22 cellular contexts compared by ENCODE assay signal in the genomic region with DNA sequence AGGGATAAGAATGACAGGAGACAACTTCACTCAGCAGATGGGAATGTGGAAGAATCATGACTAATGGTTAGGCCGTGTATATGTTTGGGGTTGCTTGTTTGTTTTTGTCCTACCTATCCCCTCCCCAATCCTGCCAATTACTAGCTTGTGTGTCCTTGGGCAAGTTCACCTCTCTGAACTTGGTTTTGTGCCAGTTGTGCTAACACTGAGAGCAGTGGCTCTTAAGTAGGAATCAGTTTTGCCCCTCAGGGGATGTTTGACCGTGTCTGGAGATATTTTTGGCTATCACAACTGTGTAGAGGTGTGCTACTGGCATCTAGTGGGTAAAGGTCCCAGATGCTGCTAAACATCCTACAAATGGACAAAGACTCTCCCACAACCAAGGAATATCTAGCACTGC.
A peak's percentile ranks its signal among the peaks of the same experiment; 100 is the strongest.
DNase-seq lines count a peak whose midpoint lies in the region; ATAC-seq, FAIRE-seq and TF ChIP-seq lines count a peak whose summit lies in the region.
"Had no signal": no experiment of that assay in that cellular context is flagged by ENCODE, and none has a peak within 500 bp of the region (broad histone marks: within the 10 kb centered on the region; RNA-seq: fewer than 3 reads in every experiment).

No MANE protein-coding gene starts in this region.

- H3K36me3 Mint-ChIP-seq in activated T-cell treated with anti-CD3 and anti-CD28 coated beads, Interleukin-2, amount 50 U/mL, for 24 hours (ENCODE audit: low read depth) = no peaks in the 10 kb centered on the region
- H3K36me3 Mint-ChIP-seq: activated naive CD4-positive, alpha-beta T cell treated with anti-CD3 and anti-CD28 coated beads, Interleukin-2, amount 10 ng/mL, durations not matched to agents 7 days and 5 days; memory B cell; naive B cell; stimulated activated naive B cell treated with anti-CD40 and anti-IgM and Interleukin-4, amounts not matched to agents 10 μg/mL and 1 μg/mL and 100 μg/mL, for 72 hours had no signal

- no peak overlapping the region for H3K4me2 ChIP-seq in GM12878 (ENCODE audit: control insufficient read depth, insufficient read depth)

- no peaks in the 10 kb centered on the region for H3K9me3 ChIP-seq in GM12878 (replicated peaks; ENCODE audit: control insufficient read depth, insufficient read depth, low read length)
- H3K9me3 ChIP-seq: sigmoid colon, thoracic aorta had no signal

- no peak for FAIRE-seq in GM12878 (lab: Jason Lieb, UNC)
- FAIRE-seq: islet of Langerhans had no signal

- H3K27ac ChIP-seq in GM12878 (ENCODE audit: control insufficient read depth, insufficient read depth) = no peak overlapping the region
- H3K27ac ChIP-seq: heart left ventricle, sigmoid colon, thoracic aorta had no signal

- peaks cover 3% of the 10 kb centered on the region for H3K27me3 Mint-ChIP-seq in activated T-cell treated with anti-CD3 and anti-CD28 coated beads, Interleukin-2, amount 50 U/mL, for 24 hours
- H3K27me3 Mint-ChIP-seq: activated B cell treated with CpG ODN at 0.5 μM for 24 hours; activated naive CD4-positive, alpha-beta T cell treated with anti-CD3 and anti-CD28 coated beads, Interleukin-2, amount 10 ng/mL, durations not matched to agents 7 days and 5 days; memory B cell; stimulated activated naive B cell treated with anti-CD40 and anti-IgM and Interleukin-4, amounts not matched to agents 10 μg/mL and 1 μg/mL and 100 μg/mL, for 72 hours had no signal

- SMC1A ChIA-PET in GM12878 (lab: Charles Lee; ENCODE audit: uncharacterized antibody, unreplicated experiment) = interaction anchor here (1.0 to 4.5 kb wide), 10 partner anchors 8 to 334 kb away, joined by 3 to 35 read pairs (median 4); no protein-coding TSS in a partner anchor

- CTCF ChIA-PET in GM12878 (lab: Yijun Ruan, JAX) = interaction anchor here (1.2 to 3.1 kb wide), 2 partner anchors 313 to 327 kb away, joined by 3 to 14 read pairs; no protein-coding TSS in a partner anchor

- peak; percentile 51 for ATAC-seq in GM12878
- ATAC-seq in left lobe of liver = peak; percentile 80
- ATAC-seq: activated CD8-positive, alpha-beta T cell treated with anti-CD3 and anti-CD28 coated beads, Interleukin-2, amount 10 ng/mL, durations not matched to agents 7 days and 5 days; stimulated activated naive B cell treated with anti-CD40 and anti-IgM and Interleukin-4, amounts not matched to agents 10 μg/mL and 1 μg/mL and 100 μg/mL, for 72 hours; T-helper 17 cell had no signal

- no peak overlapping the region for H3K4me3 ChIP-seq in HFF-Myc (replicated peaks; ENCODE audit: low read depth, low read length)
- H3K4me3 ChIP-seq in GM12878 = no peak overlapping the region
- H3K4me3 ChIP-seq: heart left ventricle, sigmoid colon, thoracic aorta had no signal

- peaks cover 4% of the 10 kb centered on the region for H3K9me3 Mint-ChIP-seq in activated T-cell treated with anti-CD3 and anti-CD28 coated beads, Interleukin-2, amount 50 U/mL, for 24 hours
- H3K9me3 Mint-ChIP-seq: activated B cell treated with CpG ODN at 0.5 μM for 24 hours, memory B cell had no signal

- H3K4me3 Mint-ChIP-seq in activated T-cell treated with anti-CD3 and anti-CD28 coated beads, Interleukin-2, amount 50 U/mL, for 24 hours = no peak overlapping the region
- H3K4me3 Mint-ChIP-seq: activated B cell treated with CpG ODN at 0.5 μM for 24 hours; activated CD8-positive, alpha-beta T cell treated with anti-CD3 and anti-CD28 coated beads, Interleukin-2, amount 10 ng/mL, durations not matched to agents 7 days and 5 days; activated naive CD4-positive, alpha-beta T cell treated with anti-CD3 and anti-CD28 coated beads, Interleukin-2, amount 10 ng/mL, durations not matched to agents 7 days and 5 days; memory B cell; naive B cell; stimulated activated naive B cell treated with anti-CD40 and anti-IgM and Interleukin-4, amounts not matched to agents 10 μg/mL and 1 μg/mL and 100 μg/mL, for 72 hours; T-helper 17 cell had no signal

- peak; percentile 21 for TF ChIP-seq CTCF in HFF-Myc (IDR thresholded peaks at IDR 0.05; ENCODE audit: low read depth, low read length, missing control alignments)
- TF ChIP-seq CTCF in GM12878 (IDR thresholded peaks at IDR 0.05 in 2 of 3, conservative IDR thresholded peaks at IDR 0.05 in 1 of 3; ENCODE audit: control insufficient read depth in 2 of 3, extremely low read depth in 1 of 3, insufficient read depth in 1 of 3, low read depth in 3 of 3, low read length in 3 of 3) = no peak; a peak in 1 of 6 replicates

- no peak for TF ChIP-seq EP300 in GM12878 (IDR thresholded peaks at IDR 0.05; ENCODE audit: borderline replicate concordance in 1 of 2, control insufficient read depth in 1 of 2, low read depth in 2 of 2, low read length in 2 of 2)

- no peaks in the 10 kb centered on the region for H3K79me2 ChIP-seq in GM12878 (ENCODE audit: control insufficient read depth, insufficient read depth, low read length)

- H4K20me1 ChIP-seq in GM12878 (ENCODE audit: control insufficient read depth, insufficient read depth) = no peaks in the 10 kb centered on the region

- H3K36me3 ChIP-seq in GM12878 (ENCODE audit: control insufficient read depth in 2 of 2, insufficient read depth in 2 of 2, low read length in 1 of 2) = no peaks in the 10 kb centered on the region
- H3K36me3 ChIP-seq: heart left ventricle, sigmoid colon, thoracic aorta had no signal

- RAD21 ChIA-PET in GM12878 (lab: Charles Lee; ENCODE audit: unreplicated experiment) = interaction anchor here (1.3 to 3.9 kb wide), 3 partner anchors 70 to 328 kb away, joined by 4 to 18 read pairs (median 5); a partner anchor contains a TSS

- no peak overlapping the region for H3K27ac Mint-ChIP-seq in activated T-cell treated with anti-CD3 and anti-CD28 coated beads, Interleukin-2, amount 50 U/mL, for 24 hours
- H3K27ac Mint-ChIP-seq: activated B cell treated with CpG ODN at 0.5 μM for 24 hours; activated CD8-positive, alpha-beta T cell treated with anti-CD3 and anti-CD28 coated beads, Interleukin-2, amount 10 ng/mL, durations not matched to agents 7 days and 5 days; activated naive CD4-positive, alpha-beta T cell treated with anti-CD3 and anti-CD28 coated beads, Interleukin-2, amount 10 ng/mL, durations not matched to agents 7 days and 5 days; memory B cell; naive B cell; stimulated activated naive B cell treated with anti-CD40 and anti-IgM and Interleukin-4, amounts not matched to agents 10 μg/mL and 1 μg/mL and 100 μg/mL, for 72 hours; T-helper 17 cell had no signal

- H3K9ac ChIP-seq in GM12878 (ENCODE audit: control insufficient read depth, insufficient read depth, low read length) = no peak overlapping the region

- DNase-seq in EH (ENCODE audit: low read depth) (peak; percentile 0), HFF-Myc (ENCODE audit: extremely low read depth, low read depth) (peak; percentile 12), GM12878 (ENCODE audit: low read depth, low spot score) (no peak), left lobe of liver (ENCODE audit: low spot score) (no peak), NCI-H2227 treated with DMSO at 0.1 percent for 48 hours (lab: John Stamatoyannopoulos, UW) (no peak), occipital lobe (lab: John Stamatoyannopoulos, UW) (no peak)
- DNase-seq in activated T-cell treated with anti-CD3 and anti-CD28 coated beads, Interleukin-2, amount 50 U/mL, for 24 hours = no peak
- DNase-seq: activated B cell treated with CpG ODN at 0.5 μM for 24 hours; activated CD8-positive, alpha-beta T cell treated with anti-CD3 and anti-CD28 coated beads, Interleukin-2, amount 10 ng/mL, durations not matched to agents 7 days and 5 days; activated naive CD4-positive, alpha-beta T cell treated with anti-CD3 and anti-CD28 coated beads, Interleukin-2, amount 10 ng/mL, durations not matched to agents 7 days and 5 days; activated T-cell treated with anti-CD3 and anti-CD28 coated beads, Interleukin-2, amount 50 U/mL, for 48 hours; DMS79 treated with DMSO at 0.1 percent for 48 hours; effector CD4-positive, alpha-beta T cell; heart left ventricle; naive B cell; NCI-H510A; sigmoid colon; stimulated activated naive B cell treated with anti-CD40 and anti-IgM and Interleukin-4, amounts not matched to agents 10 μg/mL and 1 μg/mL and 100 μg/mL, for 72 hours; T-helper 17 cell had no signal

- TF ChIP-seq POLR2A in GM12878 (IDR thresholded peaks at IDR 0.05; ENCODE audit: low read depth, low read length) = no peak

- no peaks in the 10 kb centered on the region for H3K4me1 Mint-ChIP-seq in activated T-cell treated with anti-CD3 and anti-CD28 coated beads, Interleukin-2, amount 50 U/mL, for 24 hours (ENCODE audit: low read depth)
- H3K4me1 Mint-ChIP-seq: activated B cell treated with CpG ODN at 0.5 μM for 24 hours; memory B cell; naive B cell; stimulated activated naive B cell treated with anti-CD40 and anti-IgM and Interleukin-4, amounts not matched to agents 10 μg/mL and 1 μg/mL and 100 μg/mL, for 72 hours; T-helper 17 cell had no signal

- POLR2A ChIA-PET in GM12878 (lab: Charles Lee) = interaction anchor here (1.5 kb wide), 1 partner anchor 9 kb away, joined by 3 read pairs; no protein-coding TSS in a partner anchor

- WGBS in GM12878 (ENCODE audit: insufficient coverage, insufficient replicate concordance, low lambda C conversion rate, missing lambda C conversion rate) = 0% methylated on average over 2 of the region's 2 CpGs

- no peak for TF ChIP-seq RAD21 in GM12878 (IDR thresholded peaks at IDR 0.05; ENCODE audit: insufficient read depth, low read depth, low read length)

- intact Hi-C loops in GM12878 (cut with micrococcal nuclease; ENCODE audit: unreplicated experiment) = loop anchor here (2.0 kb wide), 1 partner anchor 320 kb away; no protein-coding TSS in a partner anchor

- no peaks in the 10 kb centered on the region for H3K27me3 ChIP-seq in GM12878 (replicated peaks in 1 of 2; ENCODE audit: control insufficient read depth in 2 of 2, insufficient read depth in 2 of 2, low read length in 1 of 2)
- H3K27me3 ChIP-seq: heart left ventricle, sigmoid colon had no signal

- H3K4me1 ChIP-seq in GM12878 (ENCODE audit: control insufficient read depth, insufficient read depth, low read length) = no peaks in the 10 kb centered on the region
- H3K4me1 ChIP-seq: heart left ventricle, sigmoid colon had no signal

- in situ Hi-C loops in GM12878 (cut with MboI) = no loop called here

- BruUV-seq in GM12878 (replicated peaks; lab: Mats Ljungman, UMichigan) = no TSS peak

- H2AFZ ChIP-seq in GM12878 (ENCODE audit: control insufficient read depth, low read depth, low read length) = no peak overlapping the region

TF ChIP-seq in GM12878, 131 proteins besides CTCF, POLR2A, EP300 and RAD21 (continues in another document):
- TF ChIP-seq, protein P1, sequence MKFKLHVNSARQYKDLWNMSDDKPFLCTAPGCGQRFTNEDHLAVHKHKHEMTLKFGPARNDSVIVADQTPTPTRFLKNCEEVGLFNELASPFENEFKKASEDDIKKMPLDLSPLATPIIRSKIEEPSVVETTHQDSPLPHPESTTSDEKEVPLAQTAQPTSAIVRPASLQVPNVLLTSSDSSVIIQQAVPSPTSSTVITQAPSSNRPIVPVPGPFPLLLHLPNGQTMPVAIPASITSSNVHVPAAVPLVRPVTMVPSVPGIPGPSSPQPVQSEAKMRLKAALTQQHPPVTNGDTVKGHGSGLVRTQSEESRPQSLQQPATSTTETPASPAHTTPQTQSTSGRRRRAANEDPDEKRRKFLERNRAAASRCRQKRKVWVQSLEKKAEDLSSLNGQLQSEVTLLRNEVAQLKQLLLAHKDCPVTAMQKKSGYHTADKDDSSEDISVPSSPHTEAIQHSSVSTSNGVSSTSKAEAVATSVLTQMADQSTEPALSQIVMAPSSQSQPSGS (IDR thresholded peaks at IDR 0.05; ENCODE audit: low read length) = no peak
- no peak for TF ChIP-seq CBX5 (IDR thresholded peaks at IDR 0.05; ENCODE audit: low read depth)

Comparison
In these comparisons a context has a peak if more than half of its experiments do, and no peak if none do; other contexts are left out.
1. DNase-seq: peak in EH (single experiment) and HFF-Myc (single experiment); none in GM12878 (single experiment), left lobe of liver (single experiment), NCI-H2227 treated with DMSO at 0.1 percent for 48 hours (single experiment), activated T-cell treated with anti-CD3 and anti-CD28 coated beads, Interleukin-2, amount 50 U/mL, for 24 hours (single experiment) and occipital lobe (single experiment).